Comparison of ENCODE assay signal across 31 cellular contexts in genomic region chr6:75114795-75115194, GRCh38.
DNase-seq lines count a peak whose midpoint lies in the region; ATAC-seq, FAIRE-seq and TF ChIP-seq lines count a peak whose summit lies in the region.
"Had no signal": no experiment of that assay in that cellular context is flagged by ENCODE, and none has a peak within 500 bp of the region (broad histone marks: within the 10 kb centered on the region; RNA-seq: fewer than 3 reads in every experiment).

No MANE protein-coding gene starts in this region.

- no peaks in the 10 kb centered on the region for H3K4me1 Mint-ChIP-seq in activated naive CD4-positive, alpha-beta T cell treated with anti-CD3 and anti-CD28 coated beads, Interleukin-2, amount 10 ng/mL, durations not matched to agents 7 days and 5 days
- H3K4me1 Mint-ChIP-seq: activated naive CD8-positive, alpha-beta T cell treated with anti-CD3 and anti-CD28 coated beads, Interleukin-2, amount 10 ng/mL, durations not matched to agents 7 days and 5 days had no signal

- H3K4me1 ChIP-seq in right lobe of liver (no peaks in the 10 kb centered on the region), HepG2 (ENCODE audit: insufficient read depth, low read length) (no peaks in the 10 kb centered on the region), kidney (ENCODE audit: control insufficient read depth in 1 of 2, insufficient read depth in 1 of 2, low read depth in 1 of 2, low read length in 2 of 2) (peaks cover 0 to 6% of the 10 kb centered on the region in 2 donors), rectal smooth muscle tissue (ENCODE audit: control insufficient read depth, insufficient read depth, low read length) (peaks cover 14% of the 10 kb centered on the region)

- DNase-seq in right lobe of liver: no peak
- DNase-seq in HepG2 (ENCODE audit: low spot score): no peak
- DNase-seq in kidney: no peak
- no peak for DNase-seq in NCI-H748 (lab: John Stamatoyannopoulos, UW; ENCODE audit: unreplicated experiment)
- no peak for DNase-seq in activated naive CD4-positive, alpha-beta T cell treated with anti-CD3 and anti-CD28 coated beads, Interleukin-2, amount 10 ng/mL, durations not matched to agents 7 days and 5 days
- no peak for DNase-seq in NCI-H1105 treated with DMSO at 0.1 percent for 48 hours (lab: John Stamatoyannopoulos, UW)
- DNase-seq in A172 (ENCODE audit: low spot score): no peak
- DNase-seq: 8988T; activated CD4-positive, alpha-beta T cell treated with anti-CD3 and anti-CD28 coated beads for 1 hour; activated CD8-positive, alpha-beta T cell treated with anti-CD3 and anti-CD28 coated beads, Interleukin-2, amount 10 ng/mL, durations not matched to agents 7 days and 5 days; activated naive CD8-positive, alpha-beta T cell treated with anti-CD3 and anti-CD28 coated beads, Interleukin-2, amount 10 ng/mL, durations not matched to agents 7 days and 5 days; activated T-cell treated with anti-CD3 and anti-CD28 coated beads for 4 hours; CD8-positive, alpha-beta T cell; central memory CD4-positive, alpha-beta T cell; DMS 273 treated with DMSO at 0.1 percent for 48 hours; mammary epithelial cell; MM.1S; NCI-H1417; NCI-H2107; NCI-H446; NCI-H82; retina; stimulated activated CD4-positive, alpha-beta T cell treated with anti-CD3 and anti-CD28 coated beads, Interleukin-2, amount 100 ng/mL, for 24 hours had no signal

- no peak overlapping the region for H3K4me3 Mint-ChIP-seq in activated naive CD4-positive, alpha-beta T cell treated with anti-CD3 and anti-CD28 coated beads, Interleukin-2, amount 10 ng/mL, durations not matched to agents 7 days and 5 days
- H3K4me3 Mint-ChIP-seq: activated CD8-positive, alpha-beta T cell treated with anti-CD3 and anti-CD28 coated beads, Interleukin-2, amount 10 ng/mL, durations not matched to agents 7 days and 5 days; activated naive CD8-positive, alpha-beta T cell treated with anti-CD3 and anti-CD28 coated beads, Interleukin-2, amount 10 ng/mL, durations not matched to agents 7 days and 5 days; CD8-positive, alpha-beta T cell; T-helper 1 cell treated with Interleukin-12 subunit alpha and Interleukin-12 subunit beta and Interleukin-4 antibody, amounts not matched to agents 30 μg/mL and 1 μg/mL, for 36 hours had no signal

- FAIRE-seq in HepG2 (lab: Jason Lieb, UNC) (no peak), kidney (lab: Jason Lieb, UNC) (peak; percentile 90)
- FAIRE-seq: GM12892, urothelium cell line had no signal

- TF ChIP-seq POLR2A in right lobe of liver (IDR thresholded peaks at IDR 0.05): no peak
- no peak for TF ChIP-seq POLR2A in HepG2 (IDR thresholded peaks at IDR 0.05; ENCODE audit: insufficient read depth in 1 of 2, low read depth in 2 of 2, low read length in 2 of 2)

- H3K36me3 Mint-ChIP-seq in activated naive CD4-positive, alpha-beta T cell treated with anti-CD3 and anti-CD28 coated beads, Interleukin-2, amount 10 ng/mL, durations not matched to agents 7 days and 5 days: no peaks in the 10 kb centered on the region
- H3K36me3 Mint-ChIP-seq: activated naive CD8-positive, alpha-beta T cell treated with anti-CD3 and anti-CD28 coated beads, Interleukin-2, amount 10 ng/mL, durations not matched to agents 7 days and 5 days; CD8-positive, alpha-beta T cell had no signal

- H3K9ac ChIP-seq in HepG2 (ENCODE audit: insufficient read depth, low read depth, low read length): no peak overlapping the region
- H3K9ac ChIP-seq in kidney (ENCODE audit: low read length in 2 of 2): no peak overlapping the region
- H3K9ac ChIP-seq in rectal smooth muscle tissue (ENCODE audit: low read length): no peak overlapping the region
- H3K9ac ChIP-seq: KMS-11 had no signal

- CTCF ChIA-PET in HepG2 (lab: Yijun Ruan, JAX; ENCODE audit: low intra/inter-chr PET ratio, low total read pairs): no interaction called here
- CTCF ChIA-PET in activated naive CD4-positive, alpha-beta T cell treated with anti-CD3 and anti-CD28 coated beads, Interleukin-2, amount 10 ng/mL, durations not matched to agents 7 days and 5 days (lab: Charles Lee): no interaction called here

- H3K4me3 ChIP-seq in right lobe of liver (no peak overlapping the region), HepG2 (replicated peaks in 1 of 3; ENCODE audit: insufficient read depth in 1 of 3, low read depth in 2 of 3, low read length in 3 of 3) (no peak overlapping the region), kidney (ENCODE audit: low read length in 2 of 2) (peak overlapping the region; percentile 2 to 46), rectal smooth muscle tissue (ENCODE audit: low read length) (no peak overlapping the region)
- H3K4me3 ChIP-seq: smooth muscle cell had no signal

- TF ChIP-seq CTCF in right lobe of liver (IDR thresholded peaks at IDR 0.05) (no peak), HepG2 (CRISPR knock-in tag; IDR thresholded peaks at IDR 0.05) (no peak), kidney (IDR thresholded peaks at IDR 0.05; ENCODE audit: borderline replicate concordance, extremely low read depth, insufficient read depth) (no peak)

- no peaks in the 10 kb centered on the region for H3K27me3 ChIP-seq in right lobe of liver
- H3K27me3 ChIP-seq in HepG2 (ENCODE audit: control insufficient read depth in 1 of 2, insufficient read depth in 2 of 2, low read length in 2 of 2): no peaks in the 10 kb centered on the region
- H3K27me3 ChIP-seq in rectal smooth muscle tissue (ENCODE audit: control insufficient read depth, insufficient read depth, low read length): no peaks in the 10 kb centered on the region
- H3K27me3 ChIP-seq: neutrophil had no signal

- H3K27ac ChIP-seq in right lobe of liver (no peak overlapping the region), HepG2 (ENCODE audit: extremely low read length, insufficient read depth, low read length) (no peak overlapping the region), kidney (ENCODE audit: low read depth in 2 of 2, low read length in 2 of 2) (no peak overlapping the region), rectal smooth muscle tissue (ENCODE audit: low read depth, low read length) (peak overlapping the region; percentile 56)
- H3K27ac ChIP-seq: KMS-11, neutrophil, SK-N-MC had no signal

- no peak overlapping the region for H3K27ac Mint-ChIP-seq in activated naive CD4-positive, alpha-beta T cell treated with anti-CD3 and anti-CD28 coated beads, Interleukin-2, amount 10 ng/mL, durations not matched to agents 7 days and 5 days
- H3K27ac Mint-ChIP-seq: activated CD8-positive, alpha-beta T cell treated with anti-CD3 and anti-CD28 coated beads, Interleukin-2, amount 10 ng/mL, durations not matched to agents 7 days and 5 days; activated naive CD8-positive, alpha-beta T cell treated with anti-CD3 and anti-CD28 coated beads, Interleukin-2, amount 10 ng/mL, durations not matched to agents 7 days and 5 days; CD8-positive, alpha-beta T cell; T-helper 1 cell treated with Interleukin-12 subunit alpha and Interleukin-12 subunit beta and Interleukin-4 antibody, amounts not matched to agents 30 μg/mL and 1 μg/mL, for 36 hours had no signal

- H3K36me3 ChIP-seq in right lobe of liver (no peaks in the 10 kb centered on the region), HepG2 (replicated peaks in 1 of 2; ENCODE audit: control insufficient read depth in 1 of 2, insufficient read depth in 2 of 2, low read length in 2 of 2) (no peaks in the 10 kb centered on the region), kidney (ENCODE audit: control insufficient read depth in 1 of 2, insufficient read depth in 2 of 2, low read length in 2 of 2) (no peaks in the 10 kb centered on the region), rectal smooth muscle tissue (ENCODE audit: control insufficient read depth, insufficient read depth, low read length) (peaks cover 10% of the 10 kb centered on the region)
- H3K36me3 ChIP-seq: neutrophil had no signal

- H3K4me2 ChIP-seq in HepG2 (ENCODE audit: low read depth, low read length): no peak overlapping the region
- H3K4me2 ChIP-seq: KMS-11 had no signal

- H3K9me3 Mint-ChIP-seq in activated naive CD4-positive, alpha-beta T cell treated with anti-CD3 and anti-CD28 coated beads, Interleukin-2, amount 10 ng/mL, durations not matched to agents 7 days and 5 days: no peaks in the 10 kb centered on the region
- H3K9me3 Mint-ChIP-seq: activated naive CD8-positive, alpha-beta T cell treated with anti-CD3 and anti-CD28 coated beads, Interleukin-2, amount 10 ng/mL, durations not matched to agents 7 days and 5 days; CD8-positive, alpha-beta T cell; T-helper 1 cell treated with Interleukin-12 subunit alpha and Interleukin-12 subunit beta and Interleukin-4 antibody, amounts not matched to agents 30 μg/mL and 1 μg/mL, for 36 hours had no signal

- no TSS peak for BruUV-seq in HepG2 (replicated peaks; lab: Mats Ljungman, UMichigan)

- H3K9me3 ChIP-seq in right lobe of liver: no peaks in the 10 kb centered on the region
- no peaks in the 10 kb centered on the region for H3K9me3 ChIP-seq in HepG2 (ENCODE audit: low read length)
- no peaks in the 10 kb centered on the region for H3K9me3 ChIP-seq in kidney (ENCODE audit: control insufficient read depth in 1 of 2, low read length in 2 of 2)
- H3K9me3 ChIP-seq: neutrophil had no signal

- POLR2A ChIA-PET in HepG2 (lab: Yijun Ruan, JAX): no interaction called here

- peak in 3 of 4 donors; percentile 62 to 81 (median 76) for ATAC-seq in right lobe of liver
- ATAC-seq in HepG2: no peak
- ATAC-seq: activated CD8-positive, alpha-beta T cell treated with anti-CD3 and anti-CD28 coated beads, Interleukin-2, amount 10 ng/mL, durations not matched to agents 7 days and 5 days; CD8-positive, alpha-beta T cell had no signal

- no peaks in the 10 kb centered on the region for H3K27me3 Mint-ChIP-seq in activated naive CD4-positive, alpha-beta T cell treated with anti-CD3 and anti-CD28 coated beads, Interleukin-2, amount 10 ng/mL, durations not matched to agents 7 days and 5 days

- H3K79me2 ChIP-seq in HepG2 (ENCODE audit: insufficient read depth, low read length): no peaks in the 10 kb centered on the region

- H2AFZ ChIP-seq in HepG2 (ENCODE audit: low read length): no peak overlapping the region

- intact Hi-C loops in right lobe of liver (cut with DNase I): no loop called here
- intact Hi-C loops in HepG2 (cut with micrococcal nuclease; ENCODE audit: unreplicated experiment): no loop called here
- intact Hi-C loops in kidney (cut with DNase I): no loop called here

- 13% methylated on average over 2 of the region's 2 CpGs for whole genome bisulfite sequencing in right lobe of liver (ENCODE audit: insufficient coverage, low coverage, low lambda C conversion rate, missing lambda C conversion rate)
- 0% methylated on average over 2 of the region's 2 CpGs for WGBS in HepG2 (ENCODE audit: low lambda C conversion rate)

- in situ Hi-C loops in HepG2 (cut with HindIII; ENCODE audit: extremely low pct_ligation_motif_present, low pct_unique_long_range_greater_than_20kb): no loop called here

- TF ChIP-seq EP300 in HepG2 (IDR thresholded peaks at IDR 0.05; ENCODE audit: low read depth in 2 of 2, low read length in 2 of 2): no peak
- no peak for TF ChIP-seq EP300 in HepG2 (CRISPR knock-in tag; IDR thresholded peaks at IDR 0.05; ENCODE audit: borderline replicate concordance)

- no peak for TF ChIP-seq RAD21 in HepG2 (CRISPR knock-in tag; IDR thresholded peaks at IDR 0.05)

- no peaks in the 10 kb centered on the region for H4K20me1 ChIP-seq in HepG2 (ENCODE audit: insufficient read depth, low read length)

TF ChIP-seq in HepG2, 621 proteins besides CTCF, POLR2A, EP300 and RAD21 (continues in another document):
- TF ChIP-seq KMT2B (CRISPR knock-in tag; IDR thresholded peaks at IDR 0.05): no peak

Comparison
In these comparisons a context has a peak if more than half of its experiments do, and no peak if none do; other contexts are left out.
1. H3K4me3 ChIP-seq: peak in kidney (2 of 2); none in right lobe of liver (0 of 3), HepG2 (0 of 3) and rectal smooth muscle tissue (single experiment).